10 cellular contexts compared by ENCODE assay signal in the genomic region with DNA sequence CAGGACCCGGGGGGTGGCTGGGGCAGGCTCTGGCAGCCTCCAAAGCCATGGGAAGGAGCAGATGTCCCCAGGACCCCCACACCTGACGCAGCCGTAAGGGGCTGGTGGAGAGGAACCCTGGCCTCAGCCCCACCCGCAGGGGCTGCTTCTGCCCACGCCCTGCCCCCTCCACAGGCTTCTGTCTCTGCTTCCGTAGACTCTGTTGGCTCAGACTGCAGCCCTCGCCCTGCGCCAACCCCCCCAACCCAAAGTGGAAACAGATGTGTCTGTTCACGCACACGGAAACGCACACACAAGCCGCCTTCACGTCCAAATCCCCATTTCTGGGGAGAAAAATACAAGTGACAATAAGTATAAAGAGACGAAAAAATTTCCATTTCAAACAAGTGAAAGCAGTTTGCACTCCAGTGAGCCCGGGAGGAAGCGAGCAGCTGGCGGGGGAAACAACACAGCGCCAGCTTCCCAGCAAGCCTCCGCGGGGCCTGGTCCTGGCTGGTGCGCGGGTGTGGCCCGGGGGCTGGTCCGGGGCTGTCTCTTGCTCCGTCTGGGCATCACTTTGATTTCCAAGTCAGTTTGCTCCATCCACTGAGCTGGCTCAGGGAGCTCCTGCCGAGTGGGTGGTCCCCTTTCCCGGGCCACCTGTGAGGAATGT. TPM values are rescaled to one million over a fixed set of nuclear protein-coding genes. Genes with fewer than 3 reads are reported as not detected.
DNase-seq lines count a peak whose midpoint lies in the region; ATAC-seq and TF ChIP-seq lines count a peak whose summit lies in the region.
"Had no signal": no experiment of that assay in that cellular context is flagged by ENCODE, and none has a peak within 500 bp of the region (broad histone marks: within the 10 kb centered on the region; RNA-seq: fewer than 3 reads in every experiment).

No MANE protein-coding gene starts in this region.

- no peaks in the 10 kb centered on the region for H3K4me1 ChIP-seq in body of pancreas

- ATAC-seq in GM18868 (IDR thresholded peaks at IDR 0.05; ENCODE audit: unreplicated experiment) (no peak), body of pancreas (no peak)

- no peak for TF ChIP-seq POLR2A in body of pancreas (IDR thresholded peaks at IDR 0.05)

- no peak overlapping the region for H3K27ac ChIP-seq in body of pancreas

- intact Hi-C loops in body of pancreas (cut with DNase I), result no loop called here

- no peaks in the 10 kb centered on the region for H3K9me3 ChIP-seq in body of pancreas

- POLR2A ChIA-PET in BJ (lab: Charles Lee), result no interaction called here

- CTCF ChIA-PET in BJ (lab: Yijun Ruan, JAX), result interaction anchor here (0.9 to 1.2 kb wide), 5 partner anchors 14 to 150 kb away, joined by 3 to 5 read pairs (median 3); no protein-coding TSS in a partner anchor

- H3K4me3 ChIP-seq in BJ (ENCODE audit: low read depth, low read length) (no peak overlapping the region; the same call in 1 of the 2 replicates), foreskin fibroblast (ENCODE audit: low read depth in 1 of 2, low read length in 2 of 2) (peak overlapping the region; percentile 29 to 39), body of pancreas (no peak overlapping the region)

- no peaks in the 10 kb centered on the region for H3K36me3 ChIP-seq in BJ (ENCODE audit: control insufficient read depth, insufficient read depth, low read length)
- H3K36me3 ChIP-seq in body of pancreas (replicated peaks in 1 of 2; ENCODE audit: insufficient read depth in 1 of 2, low read depth in 2 of 2), result no peaks in the 10 kb centered on the region

- H3K27me3 ChIP-seq in BJ (ENCODE audit: control insufficient read depth, insufficient read depth, low read length) (no peaks in the 10 kb centered on the region; the same call in 1 of the 2 replicates), body of pancreas (no peaks in the 10 kb centered on the region)

- TF ChIP-seq CTCF in BJ (IDR thresholded peaks at IDR 0.05; ENCODE audit: insufficient read depth, low read depth, low read length) (no peak), foreskin fibroblast (IDR thresholded peaks at IDR 0.05; ENCODE audit: low read depth, low read length) (no peak), body of pancreas (IDR thresholded peaks at IDR 0.05) (no peak)

- DNase-seq in BJ (ENCODE audit: low read depth) (peak; percentile 6), foreskin fibroblast (peak; percentile 14 to 62), pons (ENCODE audit: low spot score) (peak; percentile 39), body of pancreas (no peak), NCI-H1092 treated with DMSO at 0.1 percent for 48 hours (lab: John Stamatoyannopoulos, UW) (no peak)
- no peak for DNase-seq in activated CD4-positive, CD25-positive, alpha-beta regulatory T cell (lab: John Stamatoyannopoulos, UW)
- DNase-seq: activated CD4-positive, alpha-beta T cell treated with anti-CD3 and anti-CD28 coated beads, Interleukin-2, amount 50 U/mL, for 48 hours; EL had no signal

- WGBS in body of pancreas, 2 donors, result 34 to 44% methylated on average over 24 to 27 of the region's 27 CpGs

TF ChIP-seq in PFSK-1, 5 proteins besides CTCF, POLR2A, EP300 and RAD21:
- TF ChIP-seq POLR2AphosphoS5 (IDR thresholded peaks at IDR 0.05; ENCODE audit: low read depth, low read length) (no peak), FOXP2 (optimal IDR thresholded peaks at IDR 0.05; ENCODE audit: borderline replicate concordance, extremely low read depth, extremely low read length, insufficient read depth) (peak; percentile 4)
TF ChIP-seq in PFSK-1: peak in this region for 1.

RNA-seq across cellular contexts. Expression of a gene that starts 32.6 kb away (rescaled TPM):
- 6.8 and 12.0 TPM in 2 replicates for polyA plus RNA-seq in BJ (2011; rRNA removed)
- polyA minus RNA-seq in BJ (2011; rRNA and poly(A)+ RNA removed), result 13.8 and 14.1 TPM in 2 replicates
- 67.2 TPM for polyA plus RNA-seq in PFSK-1 (2012; ENCODE audit: insufficient read length, low read depth)
- total RNA-seq in body of pancreas, result 10 to 100 TPM; 31.4 to 41.9 TPM

Comparison
In these comparisons a context has a peak if more than half of its experiments do, and no peak if none do; other contexts are left out.
1. DNase-seq: peak in BJ (single experiment), foreskin fibroblast (2 of 2) and pons (single experiment); none in activated CD4-positive, CD25-positive, alpha-beta regulatory T cell (0 of 4), body of pancreas (0 of 4) and NCI-H1092 treated with DMSO at 0.1 percent for 48 hours (single experiment).
2. H3K4me3 ChIP-seq: peak in foreskin fibroblast (2 of 2); none in BJ (single experiment) and body of pancreas (0 of 2).